8 cellular contexts compared by ENCODE assay signal in genomic region chr17:42561908-42562844, GRCh38.
DNase-seq lines count a peak whose midpoint lies in the region; ATAC-seq and TF ChIP-seq lines count a peak whose summit lies in the region.

TSS of gene COASY (plus strand) at chr17:42562148. CDS start at chr17:42562623, 475 bp downstream.

- H3K4me1 Mint-ChIP-seq in activated naive CD8-positive, alpha-beta T cell (ENCODE audit: low read depth) = peaks cover 27% of the 10 kb centered on the region

- H3K27ac ChIP-seq in neutrophil (peak within 1 kb of the TSS; percentile 87), subcutaneous abdominal adipose tissue (ENCODE audit: low read depth, low read length) (peak within 1 kb of the TSS; percentile 93)

- peak within 1 kb of the TSS; percentile 93 for H3K4me3 Mint-ChIP-seq in activated naive CD8-positive, alpha-beta T cell

- no peaks in the 10 kb centered on the region for H3K9me3 Mint-ChIP-seq in activated naive CD8-positive, alpha-beta T cell (ENCODE audit: low read depth)

- peak within 1 kb of the TSS; percentile 95 for H3K27ac Mint-ChIP-seq in activated naive CD8-positive, alpha-beta T cell

- no peaks in the 10 kb centered on the region for H3K27me3 Mint-ChIP-seq in activated naive CD8-positive, alpha-beta T cell

- H3K27me3 ChIP-seq in neutrophil = no peaks in the 10 kb centered on the region
- no peaks in the 10 kb centered on the region for H3K27me3 ChIP-seq in subcutaneous abdominal adipose tissue (ENCODE audit: control insufficient read depth in 5 of 5, insufficient read depth in 4 of 5, low read length in 5 of 5)

- H3K9me3 ChIP-seq in neutrophil (no peaks in the 10 kb centered on the region), subcutaneous abdominal adipose tissue (ENCODE audit: control insufficient read depth in 5 of 5, low read length in 5 of 5) (no peaks in the 10 kb centered on the region)

- H3K9ac ChIP-seq in subcutaneous abdominal adipose tissue (ENCODE audit: low read length in 5 of 5) = peak within 1 kb of the TSS; percentile 89 to 98 (median 97)

- peak; percentile 96 to 98 for DNase-seq in AML-193 (lab: John Stamatoyannopoulos, UW)
- peak; percentile 89 for DNase-seq in NCI-H1105 treated with DMSO at 0.1 percent for 48 hours (lab: John Stamatoyannopoulos, UW)
- peak; percentile 97 for DNase-seq in SKM-1 (lab: John Stamatoyannopoulos, UW; ENCODE audit: unreplicated experiment)
- peak; percentile 94 for DNase-seq in globus pallidus (ENCODE audit: low spot score)

- H3K4me3 ChIP-seq in neutrophil (ENCODE audit: low read depth in 1 of 2, low read length in 1 of 2) = peak within 1 kb of the TSS; percentile 84 to 85
- H3K4me3 ChIP-seq in subcutaneous abdominal adipose tissue (ENCODE audit: low read depth in 1 of 5, low read length in 5 of 5) = peak within 1 kb of the TSS; percentile 83 to 97 (median 96)

- peaks cover 28% of the 10 kb centered on the region for H3K36me3 ChIP-seq in neutrophil
- H3K36me3 ChIP-seq in subcutaneous abdominal adipose tissue (ENCODE audit: control insufficient read depth in 5 of 5, insufficient read depth in 5 of 5, low read length in 5 of 5) = peaks cover 0 to 26% (median 22%) of the 10 kb centered on the region in 5 donors

- H3K4me1 ChIP-seq in neutrophil (ENCODE audit: control insufficient read depth in 1 of 2, insufficient read depth in 1 of 2, low read depth in 1 of 2, low read length in 1 of 2) (peaks cover 33 to 35% of the 10 kb centered on the region in 2 experiments), subcutaneous abdominal adipose tissue (ENCODE audit: control insufficient read depth in 5 of 5, insufficient read depth in 5 of 5, low read length in 5 of 5) (peaks cover 10 to 48% (median 44%) of the 10 kb centered on the region in 5 donors)

- no peak for TF ChIP-seq CTCF in neutrophil (IDR thresholded peaks at IDR 0.05)

- H3K36me3 Mint-ChIP-seq in activated naive CD8-positive, alpha-beta T cell = peaks cover 4% of the 10 kb centered on the region

- peak; percentile 44 for ATAC-seq in GM21360 (IDR thresholded peaks at IDR 0.05; ENCODE audit: unreplicated experiment)

Comparison
In these comparisons a context has a peak if more than half of its experiments do, and no peak if none do; other contexts are left out.
1. Peak in every context shown above with its lines: DNase-seq, ATAC-seq, H3K4me3 ChIP-seq and H3K27ac ChIP-seq.